Comparison of ENCODE assay signal across 2 cellular contexts in the genomic region with DNA sequence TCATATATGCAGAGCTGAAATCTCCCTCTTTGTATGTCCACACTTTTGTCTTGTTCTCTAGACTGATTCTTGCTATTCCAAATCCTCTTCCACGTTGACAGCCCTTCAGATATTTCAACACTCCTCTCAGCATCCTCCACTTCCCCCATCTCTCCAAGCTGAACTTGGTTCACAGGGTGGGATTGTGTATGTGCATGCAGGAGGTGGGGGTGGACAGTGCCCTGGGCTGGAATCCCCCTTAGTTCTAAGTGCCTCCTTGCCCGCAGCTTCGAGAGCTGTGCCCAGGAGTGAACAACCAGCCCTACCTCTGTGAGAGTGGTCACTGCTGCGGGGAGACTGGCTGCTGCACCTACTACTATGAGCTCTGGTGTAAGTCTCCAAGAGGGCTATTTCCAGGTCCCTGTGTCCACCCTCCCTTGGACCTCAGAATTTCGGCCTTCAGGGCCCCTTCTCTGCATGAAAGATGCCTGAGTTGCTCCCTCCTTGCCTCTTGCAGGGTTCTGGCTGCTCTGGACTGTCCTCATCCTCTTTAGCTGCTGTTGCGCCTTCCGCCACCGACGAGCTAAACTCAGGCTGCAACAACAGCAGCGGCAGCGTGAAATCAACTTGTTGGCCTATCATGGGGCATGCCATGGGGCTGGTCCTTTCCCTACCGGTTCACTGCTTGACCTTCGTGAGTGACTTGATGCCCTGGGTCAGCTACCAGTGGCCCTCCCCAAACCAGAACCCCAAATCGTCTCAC.
TF ChIP-seq lines count a peak whose summit lies in the region.

No MANE protein-coding gene starts in this region.

TF ChIP-seq in HEK293, 187 proteins besides CTCF, POLR2A, EP300 and RAD21:
- TF ChIP-seq ZBTB11 (tag by site-specific recombination; conservative IDR thresholded peaks at IDR 0.05; ENCODE audit: low read depth), result no peak
- 0 out of 2 replicates have a peak, but pooled peaks have one; percentile 52 for TF ChIP-seq ZNF600 (tag by site-specific recombination; IDR thresholded peaks at IDR 0.05)
- no peak for TF ChIP-seq ZNF221 (tag by site-specific recombination; IDR thresholded peaks at IDR 0.05; ENCODE audit: borderline replicate concordance)
- no peak for TF ChIP-seq ZNF239 (tag by site-specific recombination; IDR thresholded peaks at IDR 0.05)
- TF ChIP-seq PRDM10 (tag by site-specific recombination; IDR thresholded peaks at IDR 0.05), result peak; percentile 59
- TF ChIP-seq SCRT2 (tag by site-specific recombination; IDR thresholded peaks at IDR 0.05), result peak; percentile 43; the same call in 1 of the 2 replicates
- no peak for TF ChIP-seq ZNF394 (tag by site-specific recombination; IDR thresholded peaks at IDR 0.05; ENCODE audit: borderline replicate concordance)

TF ChIP-seq in K562, 482 proteins besides CTCF, POLR2A, EP300 and RAD21:
- TF ChIP-seq, protein P1, sequence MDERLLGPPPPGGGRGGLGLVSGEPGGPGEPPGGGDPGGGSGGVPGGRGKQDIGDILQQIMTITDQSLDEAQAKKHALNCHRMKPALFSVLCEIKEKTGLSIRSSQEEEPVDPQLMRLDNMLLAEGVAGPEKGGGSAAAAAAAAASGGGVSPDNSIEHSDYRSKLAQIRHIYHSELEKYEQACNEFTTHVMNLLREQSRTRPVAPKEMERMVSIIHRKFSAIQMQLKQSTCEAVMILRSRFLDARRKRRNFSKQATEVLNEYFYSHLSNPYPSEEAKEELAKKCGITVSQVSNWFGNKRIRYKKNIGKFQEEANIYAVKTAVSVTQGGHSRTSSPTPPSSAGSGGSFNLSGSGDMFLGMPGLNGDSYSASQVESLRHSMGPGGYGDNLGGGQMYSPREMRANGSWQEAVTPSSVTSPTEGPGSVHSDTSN (CRISPR knock-in tag; IDR thresholded peaks at IDR 0.05; ENCODE audit: low read depth), result no peak
- TF ChIP-seq, protein P1 (tag; conservative IDR thresholded peaks at IDR 0.05; ENCODE audit: low read depth), result no peak
- TF ChIP-seq POLR2B (IDR thresholded peaks at IDR 0.05; ENCODE audit: low read depth, partially characterized antibody) (peak; percentile 58), ZNF583 (CRISPR knock-in tag; IDR thresholded peaks at IDR 0.05) (no peak), SUPT5H (IDR thresholded peaks at IDR 0.05) (peak; percentile 62; the same call in 1 of the 2 replicates), POLR2G (IDR thresholded peaks at IDR 0.05; ENCODE audit: low read depth, low read length) (peak; percentile 39; the same call in 1 of the 2 replicates), KDM5B (IDR thresholded peaks at IDR 0.05; ENCODE audit: insufficient replicate concordance, low read depth, low read length) (peak; percentile 1)
TF ChIP-seq in K562: peak in this region for 4.
